ENCODE assay signal across 11 cellular contexts in genomic region chr11:44978279-44978960, GRCh38. TPM values are rescaled to one million over a fixed set of nuclear protein-coding genes. Genes with fewer than 3 reads are reported as not detected.
DNase-seq lines count a peak whose midpoint lies in the region; ATAC-seq and TF ChIP-seq lines count a peak whose summit lies in the region.
"Had no signal": no experiment of that assay in that cellular context is flagged by ENCODE, and none has a peak within 500 bp of the region (broad histone marks: within the 10 kb centered on the region; RNA-seq: fewer than 3 reads in every experiment).

No MANE protein-coding gene starts in this region.

- H3K4me2 ChIP-seq in SK-N-SH = no peak overlapping the region

- in situ Hi-C loops in G401 (cut with HindIII; ENCODE audit: low sequenced_read_pairs) = no loop called here

- no peaks in the 10 kb centered on the region for H3K9me3 ChIP-seq in SK-N-SH
- no peaks in the 10 kb centered on the region for H3K9me3 ChIP-seq in SK-N-MC (ENCODE audit: low read depth, low read length)
- H3K9me3 ChIP-seq in right lobe of liver = no peaks in the 10 kb centered on the region
- H3K9me3 ChIP-seq in upper lobe of right lung = no peaks in the 10 kb centered on the region

- DNase-seq in SK-N-SH = no peak
- DNase-seq in SK-N-MC (ENCODE audit: low read depth, low spot score) = no peak
- DNase-seq in right lobe of liver = no peak
- no peak for DNase-seq in upper lobe of right lung
- no peak for DNase-seq in GM19240 (ENCODE audit: insufficient read length, low spot score)
- no peak for DNase-seq in germinal center (ENCODE audit: low spot score)
- no peak for DNase-seq in G401 (ENCODE audit: low spot score)
- DNase-seq: activated CD4-positive, alpha-beta T cell treated with anti-CD3 and anti-CD28 coated beads, Interleukin-2, amount 10 ng/mL, durations not matched to agents 7 days and 5 days; activated effector memory CD4-positive, alpha-beta T cell treated with anti-CD3 and anti-CD28 coated beads, Interleukin-2, amount 50 U/mL, for 16 hours had no signal

- no peaks in the 10 kb centered on the region for H4K20me1 ChIP-seq in SK-N-SH (ENCODE audit: insufficient read depth)

- ATAC-seq in SK-N-SH treated with all-trans-retinoic acid at 6 μM for 48 hours (peak; percentile 33; the same call in 2 of the 3 replicates), right lobe of liver (peak in 3 of 4 donors; percentile 7 to 27 (median 23)), upper lobe of right lung (no peak)
- ATAC-seq: natural killer cell treated with Interleukin-12 subunit alpha and Interleukin-12 subunit beta and Interleukin-15 and Interleukin-18, amount 100 ng/mL, for 72 hours had no signal

- CTCF ChIA-PET in SK-N-SH (lab: Yijun Ruan, JAX) = interaction anchor here (0.9 to 1.4 kb wide), 3 partner anchors 42 to 109 kb away, joined by 4 read pairs; no protein-coding TSS in a partner anchor

- H3K9me2 ChIP-seq in SK-N-SH = no peaks in the 10 kb centered on the region

- H3K79me2 ChIP-seq in SK-N-SH (ENCODE audit: insufficient read depth) = no peaks in the 10 kb centered on the region

- intact Hi-C loops in right lobe of liver (cut with DNase I) (no loop called here), upper lobe of right lung (cut with DNase I) (no loop called here)

- no peaks in the 10 kb centered on the region for H3F3A ChIP-seq in SK-N-SH (replicated peaks; ENCODE audit: insufficient read depth)

- TF ChIP-seq RAD21 in SK-N-SH (IDR thresholded peaks at IDR 0.05; ENCODE audit: low read length) = no peak

- H3K4me3 ChIP-seq in SK-N-SH (ENCODE audit: low read depth in 2 of 2, low read length in 1 of 2) = no peak overlapping the region
- 0 out of 2 replicates have a peak overlapping the region, but pooled peaks have one; percentile 21 for H3K4me3 ChIP-seq in SK-N-MC
- no peak overlapping the region for H3K4me3 ChIP-seq in right lobe of liver
- H3K4me3 ChIP-seq in upper lobe of right lung = no peak overlapping the region

- no peak overlapping the region for H2AFZ ChIP-seq in SK-N-SH (ENCODE audit: low read depth)

- TF ChIP-seq CTCF in SK-N-SH (IDR thresholded peaks at IDR 0.05) (no peak), right lobe of liver (IDR thresholded peaks at IDR 0.05) (no peak), upper lobe of right lung (IDR thresholded peaks at IDR 0.05) (no peak)

- no peak overlapping the region for H3K27ac ChIP-seq in SK-N-SH (ENCODE audit: low read depth in 2 of 2, low read length in 1 of 2)
- H3K27ac ChIP-seq in SK-N-MC = peak overlapping the region; percentile 14; the same call in 1 of the 2 replicates
- peak overlapping the region; percentile 36 to 77 (median 54) for H3K27ac ChIP-seq in right lobe of liver
- peak overlapping the region; percentile 68 for H3K27ac ChIP-seq in upper lobe of right lung

- H3K36me3 ChIP-seq in SK-N-SH (replicated peaks in 1 of 2; ENCODE audit: control insufficient read depth in 1 of 2, insufficient read depth in 2 of 2, low read length in 1 of 2) = no peaks in the 10 kb centered on the region
- no peaks in the 10 kb centered on the region for H3K36me3 ChIP-seq in SK-N-MC (ENCODE audit: insufficient read depth, low read length)
- no peaks in the 10 kb centered on the region for H3K36me3 ChIP-seq in right lobe of liver
- H3K36me3 ChIP-seq in upper lobe of right lung = no peaks in the 10 kb centered on the region

- no peak for TF ChIP-seq EP300 in SK-N-SH (IDR thresholded peaks at IDR 0.05; ENCODE audit: borderline replicate concordance in 1 of 2, low read depth in 1 of 2, low read length in 1 of 2)

- no peak for TF ChIP-seq POLR2A in right lobe of liver (IDR thresholded peaks at IDR 0.05)

- WGBS in SK-N-SH (ENCODE audit: low lambda C conversion rate) = 56% methylated on average over 3 of the region's 3 CpGs
- 58% methylated on average over 2 of the region's 3 CpGs for WGBS in right lobe of liver (ENCODE audit: insufficient coverage, low coverage, low lambda C conversion rate, missing lambda C conversion rate)

- H3K9ac ChIP-seq in SK-N-SH (no peak overlapping the region), SK-N-MC (ENCODE audit: insufficient read length) (peak overlapping the region; percentile 28)

- H3K4me1 ChIP-seq in SK-N-SH (ENCODE audit: control insufficient read depth in 1 of 2, insufficient read depth in 2 of 2, low read depth in 1 of 2, low read length in 1 of 2) (peaks cover 5 to 16% of the 10 kb centered on the region in 2 experiments; a peak in 2 of 4 replicates), right lobe of liver (peaks cover 0 to 35% (median 17%) of the 10 kb centered on the region in 4 donors), upper lobe of right lung (peaks cover 41% of the 10 kb centered on the region)

- POLR2A ChIA-PET in SK-N-SH (lab: Yijun Ruan, JAX) = no interaction called here

- H3K27me3 ChIP-seq in SK-N-SH (ENCODE audit: insufficient read depth) = no peaks in the 10 kb centered on the region
- no peaks in the 10 kb centered on the region for H3K27me3 ChIP-seq in right lobe of liver
- no peaks in the 10 kb centered on the region for H3K27me3 ChIP-seq in upper lobe of right lung

TF ChIP-seq in SK-N-SH treated with all-trans-retinoic acid at 6 μM for 48 hours, 23 proteins besides CTCF, POLR2A, EP300 and RAD21:
- TF ChIP-seq ZC3H10 (CRISPR knock-in tag; IDR thresholded peaks at IDR 0.05) (no peak), CSDC2 (CRISPR knock-in tag; IDR thresholded peaks at IDR 0.05) (no peak), GLIS3 (CRISPR knock-in tag; IDR thresholded peaks at IDR 0.05) (no peak), OSR1 (CRISPR knock-in tag; IDR thresholded peaks at IDR 0.05) (no peak), PPARA (CRISPR knock-in tag; IDR thresholded peaks at IDR 0.05; ENCODE audit: borderline replicate concordance) (no peak)
- TF ChIP-seq, protein P1, sequence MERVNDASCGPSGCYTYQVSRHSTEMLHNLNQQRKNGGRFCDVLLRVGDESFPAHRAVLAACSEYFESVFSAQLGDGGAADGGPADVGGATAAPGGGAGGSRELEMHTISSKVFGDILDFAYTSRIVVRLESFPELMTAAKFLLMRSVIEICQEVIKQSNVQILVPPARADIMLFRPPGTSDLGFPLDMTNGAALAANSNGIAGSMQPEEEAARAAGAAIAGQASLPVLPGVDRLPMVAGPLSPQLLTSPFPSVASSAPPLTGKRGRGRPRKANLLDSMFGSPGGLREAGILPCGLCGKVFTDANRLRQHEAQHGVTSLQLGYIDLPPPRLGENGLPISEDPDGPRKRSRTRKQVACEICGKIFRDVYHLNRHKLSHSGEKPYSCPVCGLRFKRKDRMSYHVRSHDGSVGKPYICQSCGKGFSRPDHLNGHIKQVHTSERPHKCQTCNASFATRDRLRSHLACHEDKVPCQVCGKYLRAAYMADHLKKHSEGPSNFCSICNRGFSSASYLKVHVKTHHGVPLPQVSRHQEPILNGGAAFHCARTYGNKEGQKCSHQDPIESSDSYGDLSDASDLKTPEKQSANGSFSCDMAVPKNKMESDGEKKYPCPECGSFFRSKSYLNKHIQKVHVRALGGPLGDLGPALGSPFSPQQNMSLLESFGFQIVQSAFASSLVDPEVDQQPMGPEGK (CRISPR knock-in tag; IDR thresholded peaks at IDR 0.05; ENCODE audit: borderline replicate concordance) = no peak

TF ChIP-seq in SK-N-SH, 30 proteins besides CTCF, POLR2A, EP300 and RAD21:
- no peak for TF ChIP-seq NFIC (IDR thresholded peaks at IDR 0.05; ENCODE audit: borderline replicate concordance)
- TF ChIP-seq TEAD4 (IDR thresholded peaks at IDR 0.05; ENCODE audit: borderline replicate concordance, insufficient read depth) = no peak
- no peak for TF ChIP-seq FOXM1 (IDR thresholded peaks at IDR 0.05; ENCODE audit: low read depth)

RNA-seq across cellular contexts. Expression of gene TP53I11, which starts 27.7 kb away (rescaled TPM):
- 6.0 and 6.6 TPM in 2 replicates for polyA plus RNA-seq in SK-N-SH (2012; rRNA removed)
- 3.0 and 4.5 TPM in 2 replicates for polyA plus RNA-seq in SK-N-SH (2012; cell fraction: cytosol; rRNA removed)
- 8.3 and 15.2 TPM in 2 replicates for polyA plus RNA-seq in SK-N-SH (2012; cell fraction: nucleus; rRNA removed)
- total RNA-seq in right lobe of liver (10 to 100 TPM in 4 of 6 experiments, 1 to 10 TPM in 2; 5.7 to 22.1 (median 12.2) TPM), upper lobe of right lung (110 TPM)
- 136 and 146 TPM in 2 replicates for total RNA-seq in G401 (2014; rRNA removed; shearing (Covaris generic))

Comparison
In these comparisons a context has a peak if more than half of its experiments do, and no peak if none do; other contexts are left out.
1. H3K27ac ChIP-seq: peak in SK-N-MC (single experiment), right lobe of liver (3 of 3) and upper lobe of right lung (single experiment); none in SK-N-SH (0 of 2).